In the genomic region with DNA sequence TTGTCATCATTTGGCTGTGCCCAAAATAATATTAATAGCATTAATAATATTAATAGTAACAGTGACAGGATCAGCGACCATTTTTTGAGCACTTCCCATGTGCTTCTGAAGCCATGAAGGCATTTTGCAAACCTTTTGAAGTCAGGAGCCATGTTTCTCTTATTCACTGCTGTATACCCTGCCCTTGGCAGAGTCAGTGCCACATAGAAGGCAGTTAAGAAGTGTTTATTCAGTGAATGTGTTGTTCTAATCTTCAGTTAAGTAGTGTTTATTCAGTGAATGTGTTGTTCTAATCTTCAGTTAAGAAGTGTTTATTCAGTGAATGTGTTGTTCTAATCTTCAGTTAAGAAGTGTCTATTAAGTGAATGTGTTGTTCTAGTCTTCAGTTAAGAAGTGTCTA, we compare ENCODE assay signal across 24 cellular contexts.
"Had no signal": no experiment of that assay in that cellular context is flagged by ENCODE, and none has a peak within 500 bp of the region (broad histone marks: within the 10 kb centered on the region; RNA-seq: fewer than 3 reads in every experiment).

No MANE protein-coding gene starts in this region.

- H3K9me3 ChIP-seq: left ventricle myocardium inferior, neutrophil, ovary, psoas muscle, thoracic aorta had no signal

- H3K4me1 ChIP-seq: left ventricle myocardium inferior, psoas muscle had no signal

- H3K36me3 ChIP-seq: brain microvascular endothelial cell, left ventricle myocardium inferior, neutrophil, ovary, thoracic aorta had no signal

- H3K27ac ChIP-seq: brain microvascular endothelial cell, hepatocyte, left ventricle myocardium inferior, neutrophil, ovary, psoas muscle, thoracic aorta had no signal

- H3K4me3 ChIP-seq: hepatocyte, left ventricle myocardium inferior, ovary, psoas muscle, thoracic aorta had no signal

- ATAC-seq: activated naive CD4-positive, alpha-beta T cell treated with anti-CD3 and anti-CD28 coated beads, Interleukin-2, amount 50 U/mL, for 72 hours; activated T-helper 17 cell treated with anti-CD3 and anti-CD28 coated beads, Interleukin-2, amount 50 U/mL, for 72 hours; esophagus mucosa; natural killer cell treated with Interleukin-12 subunit alpha and Interleukin-12 subunit beta and Interleukin-15 and Interleukin-18, amount 100 ng/mL, for 72 hours; psoas muscle; right cardiac atrium; WTC11 had no signal

- DNase-seq: activated T-cell treated with anti-CD3 and anti-CD28 coated beads, Interleukin-2, amount 50 U/mL, for 24 hours; aorta; brain microvascular endothelial cell; central memory CD4-positive, alpha-beta T cell; dermis blood vessel endothelial cell; effector CD8-positive, alpha-beta T cell; foreskin melanocyte; immature natural killer cell; kidney glomerular epithelial cell; left ventricle myocardium inferior; ovary; psoas muscle; right cardiac atrium; stimulated activated CD4-positive, alpha-beta T cell treated with anti-CD3 and anti-CD28 coated beads, Interleukin-4, amount 100 ng/mL, for 24 hours; stimulated activated naive CD4-positive, alpha-beta T cell treated with Interleukin-2 at 50 U/mL for 16 hours; T1000 had no signal

- H3K27me3 ChIP-seq: brain microvascular endothelial cell, hepatocyte, neutrophil, ovary had no signal
